10 cellular contexts compared by ENCODE assay signal in the genomic region with DNA sequence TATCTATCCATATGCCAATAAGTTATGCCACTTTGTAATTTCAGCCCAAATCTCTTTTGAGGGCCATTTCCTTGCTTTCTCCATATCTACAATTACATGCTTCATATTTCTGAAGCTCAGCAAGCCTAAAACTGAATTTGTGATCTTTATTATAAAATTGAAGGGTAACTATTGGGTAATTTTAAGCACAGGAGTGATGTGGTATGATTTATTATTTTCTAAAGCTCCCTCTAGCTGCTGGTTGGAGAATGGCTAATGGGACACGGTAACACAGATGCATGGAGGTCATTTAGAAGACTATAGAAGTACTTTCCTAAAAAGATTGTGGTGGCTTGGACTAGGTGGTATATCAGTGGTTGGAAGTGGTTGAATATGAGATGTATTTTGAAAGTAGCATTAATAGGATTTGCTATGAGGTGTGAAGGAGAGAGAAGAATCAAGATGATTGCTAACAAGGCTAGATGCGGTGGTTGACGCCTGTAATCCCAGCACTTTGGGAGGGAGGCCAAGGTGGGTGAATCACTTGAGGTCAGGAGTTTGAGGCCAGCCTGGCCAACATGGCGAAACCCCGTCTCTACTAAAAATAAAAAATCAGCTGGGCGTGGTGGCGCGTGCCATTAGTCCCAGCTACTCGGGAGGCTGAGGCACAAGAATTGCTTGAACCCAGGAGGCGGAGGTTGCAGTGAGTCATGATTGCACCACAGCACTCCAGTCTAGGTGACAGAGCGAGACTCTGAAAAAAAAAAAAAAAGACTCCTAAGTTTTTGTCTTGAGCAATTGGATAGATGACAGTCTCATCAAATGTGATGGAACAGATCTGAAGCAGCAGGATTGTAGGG. TPM values are rescaled to one million over a fixed set of nuclear protein-coding genes. Genes with fewer than 3 reads are reported as not detected.
DNase-seq lines count a peak whose midpoint lies in the region; ATAC-seq and TF ChIP-seq lines count a peak whose summit lies in the region.
"Had no signal": no experiment of that assay in that cellular context is flagged by ENCODE, and none has a peak within 500 bp of the region (broad histone marks: within the 10 kb centered on the region; RNA-seq: fewer than 3 reads in every experiment).

No MANE protein-coding gene starts in this region.

- DNase-seq in SIG-M5 treated with dmso at 0.1 percent for 504 hours (lab: John Stamatoyannopoulos, UW; ENCODE audit: unreplicated experiment) (peak; percentile 24), SIG-M5 (lab: John Stamatoyannopoulos, UW) (no peak), RPMI7951 (ENCODE audit: low read depth) (peak; percentile 52), fibroblast of mammary gland (ENCODE audit: low read depth) (peak; percentile 78), transverse colon (no peak)
- DNase-seq: NCI-H446 treated with DMSO at 0.1 percent for 48 hours had no signal

- no peak overlapping the region for H3K27ac ChIP-seq in transverse colon
- H3K27ac ChIP-seq: BLaER1 had no signal

- 93 to 94% methylated on average over 10 to 11 of the region's 11 CpGs for WGBS in transverse colon (ENCODE audit: low coverage in 1 of 2), 2 donors

- intact Hi-C loops in transverse colon (cut with DNase I; ENCODE audit: low total_unique reads) = loop anchor here (10.0 kb wide), 1 partner anchor 671 kb away; no protein-coding TSS in a partner anchor

- no peak for ATAC-seq in HG02610 (IDR thresholded peaks at IDR 0.05; ENCODE audit: unreplicated experiment)
- ATAC-seq in HG03432 (IDR thresholded peaks at IDR 0.05; ENCODE audit: unreplicated experiment) = no peak
- ATAC-seq in GM19455 (IDR thresholded peaks at IDR 0.05; ENCODE audit: unreplicated experiment) = no peak

- no peak for TF ChIP-seq POLR2A in transverse colon (IDR thresholded peaks at IDR 0.05)

- H3K27me3 ChIP-seq in transverse colon = no peaks in the 10 kb centered on the region
- H3K27me3 ChIP-seq: BLaER1 had no signal

- no peaks in the 10 kb centered on the region for H3K36me3 ChIP-seq in transverse colon

- TF ChIP-seq EP300 in transverse colon (IDR thresholded peaks at IDR 0.05; ENCODE audit: low read depth) = no peak

- no peak overlapping the region for H3K4me3 ChIP-seq in fibroblast of mammary gland (ENCODE audit: control insufficient read depth, low read depth, low read length)
- no peak overlapping the region for H3K4me3 ChIP-seq in transverse colon
- H3K4me3 ChIP-seq: BLaER1 had no signal

- in situ Hi-C loops in transverse colon (cut with MboI; ENCODE audit: low pct_ligation_motif_present in 1 of 4, low pct_unique_long_range_greater_than_20kb in 1 of 4, low sequenced_read_pairs in 3 of 4) = no loop called here

- TF ChIP-seq CTCF in fibroblast of mammary gland (conservative IDR thresholded peaks at IDR 0.05; ENCODE audit: control insufficient read depth, insufficient read depth, low read depth, low read length) (peak; percentile 47), transverse colon (IDR thresholded peaks at IDR 0.05) (peak; percentile 21 to 42 (median 32))

- peaks cover 0 to 10% (median 4%) of the 10 kb centered on the region in 4 donors for H3K4me1 ChIP-seq in transverse colon
- H3K4me1 ChIP-seq: BLaER1 had no signal

- no peaks in the 10 kb centered on the region for H3K9me3 ChIP-seq in transverse colon

RNA-seq across cellular contexts. Expression of gene KLHDC10, which starts 13.9 kb away (rescaled TPM):
- total RNA-seq in RPMI7951 (2014; rRNA removed; shearing (Covaris generic)) = 21.3 and 23.7 TPM in 2 replicates
- total RNA-seq in transverse colon = 10 to 100 TPM in 3 of 4 donors, 1 to 10 TPM in 1; 9.4 to 23.5 (median 15.6) TPM

RNA-seq across cellular contexts. Expression of gene ZC3HC1, which starts 33.1 kb away (rescaled TPM):
- total RNA-seq in RPMI7951 (2014; rRNA removed; shearing (Covaris generic)) = 34.7 and 38.0 TPM in 2 replicates
- total RNA-seq in transverse colon = 10 to 100 TPM in 2 of 4 donors, 1 to 10 TPM in 2; 4.0 to 24.3 (median 8.7) TPM

Comparison
In these comparisons a context has a peak if more than half of its experiments do, and no peak if none do; other contexts are left out.
1. DNase-seq: peak in SIG-M5 treated with dmso at 0.1 percent for 504 hours (single experiment), RPMI7951 (single experiment) and fibroblast of mammary gland (single experiment); none in SIG-M5 (single experiment) and transverse colon (single experiment).